10 cellular contexts compared by ENCODE assay signal in genomic region chrX:139720136-139720535, GRCh38. TPM values are rescaled to one million over a fixed set of nuclear protein-coding genes. Genes with fewer than 3 reads are reported as not detected.
DNase-seq lines count a peak whose midpoint lies in the region; TF ChIP-seq lines count a peak whose summit lies in the region.
"Had no signal": no experiment of that assay in that cellular context is flagged by ENCODE, and none has a peak within 500 bp of the region (broad histone marks: within the 10 kb centered on the region; RNA-seq: fewer than 3 reads in every experiment).

No MANE protein-coding gene starts in this region.

- H3K27ac Mint-ChIP-seq in Caco-2 (ENCODE audit: unreplicated experiment): peak overlapping the region; percentile 37
- H3K27ac Mint-ChIP-seq: stimulated activated effector memory CD8-positive, alpha-beta T cell treated with anti-CD3 and anti-CD28 coated beads, Interleukin-12 subunit alpha, Interleukin-12 subunit beta, amount 100 ng/mL, for 72 hours had no signal

- H3K27me3 Mint-ChIP-seq in Caco-2 (ENCODE audit: insufficient read depth, unreplicated experiment): no peaks in the 10 kb centered on the region

- BruUV-seq in Caco-2 (replicated peaks; lab: Mats Ljungman, UMichigan): no TSS peak

- peak overlapping the region; percentile 46; the same call in 1 of the 2 replicates for H3K27ac ChIP-seq in HUES6 (ENCODE audit: low read depth, low read length)
- H3K27ac ChIP-seq: gastroesophageal sphincter had no signal

- H3K4me1 Mint-ChIP-seq in Caco-2 (ENCODE audit: low read depth, unreplicated experiment): peaks cover 8% of the 10 kb centered on the region
- H3K4me1 Mint-ChIP-seq: stimulated activated effector memory CD8-positive, alpha-beta T cell treated with anti-CD3 and anti-CD28 coated beads, Interleukin-12 subunit alpha, Interleukin-12 subunit beta, amount 100 ng/mL, for 72 hours had no signal

- TF ChIP-seq CTCF in Caco-2 (IDR thresholded peaks at IDR 0.05; ENCODE audit: insufficient read depth in 1 of 2, low read depth in 1 of 2, low read length in 1 of 2, severe bottlenecking in 1 of 2, unreplicated experiment in 1 of 2) (no peak), choroid plexus epithelial cell (conservative IDR thresholded peaks at IDR 0.05; ENCODE audit: low read depth, low read length) (no peak)

- 0 out of 2 replicates have a peak, but pooled peaks cover 7% of the 10 kb centered on the region for H3K4me1 ChIP-seq in Caco-2
- peaks cover 5% of the 10 kb centered on the region; the same call in 1 of the 2 replicates for H3K4me1 ChIP-seq in HUES6 (ENCODE audit: control insufficient read depth, insufficient read depth, low read length)
- H3K4me1 ChIP-seq: gastroesophageal sphincter had no signal

- H3K9me3 Mint-ChIP-seq in Caco-2 (ENCODE audit: unreplicated experiment): no peaks in the 10 kb centered on the region
- H3K9me3 Mint-ChIP-seq: stimulated activated effector memory CD8-positive, alpha-beta T cell treated with anti-CD3 and anti-CD28 coated beads, Interleukin-12 subunit alpha, Interleukin-12 subunit beta, amount 100 ng/mL, for 72 hours had no signal

- POLR2A ChIA-PET in Caco-2 (lab: Charles Lee): no interaction called here

- H3K36me3 ChIP-seq in Caco-2 (ENCODE audit: control insufficient read depth, insufficient read depth, low read length): no peaks in the 10 kb centered on the region
- H3K36me3 ChIP-seq in HUES6 (ENCODE audit: control insufficient read depth, insufficient read depth, low read length): no peaks in the 10 kb centered on the region
- H3K36me3 ChIP-seq in MG63: no peaks in the 10 kb centered on the region
- H3K36me3 ChIP-seq: gastroesophageal sphincter had no signal

- peaks cover 5% of the 10 kb centered on the region for H3K36me3 Mint-ChIP-seq in Caco-2 (ENCODE audit: insufficient read depth, unreplicated experiment)
- H3K36me3 Mint-ChIP-seq: stimulated activated effector memory CD8-positive, alpha-beta T cell treated with anti-CD3 and anti-CD28 coated beads, Interleukin-12 subunit alpha, Interleukin-12 subunit beta, amount 100 ng/mL, for 72 hours had no signal

- peak overlapping the region; percentile 9 for H3K9ac ChIP-seq in HUES6 (ENCODE audit: low read length)

- peak overlapping the region; percentile 12 for H3K4me3 Mint-ChIP-seq in Caco-2 (ENCODE audit: unreplicated experiment)
- H3K4me3 Mint-ChIP-seq: stimulated activated effector memory CD8-positive, alpha-beta T cell treated with anti-CD3 and anti-CD28 coated beads, Interleukin-12 subunit alpha, Interleukin-12 subunit beta, amount 100 ng/mL, for 72 hours had no signal

- CTCF ChIA-PET in Caco-2 (lab: Charles Lee): no interaction called here

- intact Hi-C loops in Caco-2 (cut with micrococcal nuclease; ENCODE audit: unreplicated experiment) (no loop called here), posterior cingulate gyrus (cut with DNase I) (no loop called here)

- DNase-seq in Caco-2 (peak; percentile 32 to 37), choroid plexus epithelial cell (ENCODE audit: low read depth) (peak; percentile 11), left kidney (ENCODE audit: low read depth, low spot score) (peak; percentile 42), NOMO-1 (lab: John Stamatoyannopoulos, UW; ENCODE audit: unreplicated experiment in 2 of 2) (no peak), MG63 (no peak), activated gamma-delta T cell treated with Interleukin-2 at 50 U/mL for 16 hours (no peak), posterior cingulate gyrus (no peak)

- no peaks in the 10 kb centered on the region for H3K27me3 ChIP-seq in Caco-2 (replicated peaks; ENCODE audit: control insufficient read depth, insufficient read depth, low read length)
- no peaks in the 10 kb centered on the region for H3K27me3 ChIP-seq in HUES6 (ENCODE audit: control insufficient read depth, insufficient read depth, low read length)
- H3K27me3 ChIP-seq in MG63: no peaks in the 10 kb centered on the region
- H3K27me3 ChIP-seq: gastroesophageal sphincter had no signal

- H3K9me3 ChIP-seq in Caco-2 (no peaks in the 10 kb centered on the region), HUES6 (ENCODE audit: control insufficient read depth, insufficient read depth, low read depth, low read length) (no peaks in the 10 kb centered on the region), MG63 (no peaks in the 10 kb centered on the region)
- H3K9me3 ChIP-seq: gastroesophageal sphincter had no signal

- H3K4me3 ChIP-seq in Caco-2 (ENCODE audit: low read depth, low read length) (no peak overlapping the region), HUES6 (ENCODE audit: low read depth, low read length) (no peak overlapping the region), choroid plexus epithelial cell (ENCODE audit: low read depth, low read length) (no peak overlapping the region), MG63 (no peak overlapping the region)
- H3K4me3 ChIP-seq: gastroesophageal sphincter had no signal

RNA-seq across cellular contexts. Expression of gene MCF2, which starts 12.2 kb away (rescaled TPM):
- not detected in 2 replicates for total RNA-seq in Caco-2 (2022)
- not detected in 2 replicates for total RNA-seq in MG63 (2014; rRNA removed; shearing (Covaris generic); ENCODE audit: low replicate concordance)

Comparison
In these comparisons a context has a peak if more than half of its experiments do, and no peak if none do; other contexts are left out.
1. DNase-seq: peak in Caco-2 (2 of 2), choroid plexus epithelial cell (single experiment) and left kidney (single experiment); none in NOMO-1 (0 of 2), MG63 (single experiment), activated gamma-delta T cell treated with Interleukin-2 at 50 U/mL for 16 hours (single experiment) and posterior cingulate gyrus (0 of 10).